In the genomic region with DNA sequence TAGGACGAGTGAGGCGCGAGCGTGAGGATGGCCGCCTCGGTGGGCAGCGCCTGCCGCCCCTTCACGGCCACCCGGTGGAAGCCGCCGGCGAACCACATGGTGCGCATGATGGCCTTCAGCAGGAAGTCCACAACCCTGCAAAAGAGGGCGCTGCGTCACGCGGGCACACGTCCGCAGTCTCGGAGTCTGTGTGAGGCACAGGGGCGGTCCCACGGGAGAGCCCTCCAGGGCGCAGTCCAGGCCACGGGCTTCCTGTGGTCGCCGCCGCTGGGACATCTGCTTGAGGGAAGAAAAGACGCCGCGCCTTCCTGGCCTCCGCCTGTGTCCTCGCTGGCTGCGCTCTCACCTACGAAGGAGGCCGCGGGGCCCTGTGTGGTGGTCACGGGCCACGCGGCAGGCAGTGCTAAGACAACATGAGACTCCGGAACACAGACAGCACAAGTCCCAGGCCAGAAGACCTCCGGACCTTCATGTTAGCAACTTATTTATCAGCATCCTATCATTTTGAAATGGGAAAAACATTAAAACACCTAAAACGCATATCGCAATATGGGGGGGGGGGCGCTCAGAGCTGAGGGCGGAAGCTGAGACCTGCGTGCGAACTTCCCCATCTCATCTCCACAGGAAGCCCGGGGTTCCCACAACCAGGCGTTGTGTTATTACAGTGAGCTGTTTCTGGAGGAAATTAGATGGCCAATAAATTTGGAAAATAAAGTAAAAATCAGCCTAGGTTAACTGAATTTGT, we compare ENCODE assay signal across 1 cellular context.
TF ChIP-seq lines count a peak whose summit lies in the region.

No MANE protein-coding gene starts in this region.

TF ChIP-seq in WTC11, 78 proteins besides CTCF, POLR2A, EP300 and RAD21 (continued from another document):
- TF ChIP-seq GRHL2 (CRISPR knock-in tag; IDR thresholded peaks at IDR 0.05; ENCODE audit: insufficient replicate concordance, severe bottlenecking) (no peak), CREB1 (CRISPR knock-in tag; IDR thresholded peaks at IDR 0.05) (no peak), ETV6 (CRISPR knock-in tag; IDR thresholded peaks at IDR 0.05) (no peak), ZNF423 (CRISPR knock-in tag; IDR thresholded peaks at IDR 0.05) (no peak), TP53 (CRISPR knock-in tag; IDR thresholded peaks at IDR 0.05) (no peak)
- TF ChIP-seq, protein P1, sequence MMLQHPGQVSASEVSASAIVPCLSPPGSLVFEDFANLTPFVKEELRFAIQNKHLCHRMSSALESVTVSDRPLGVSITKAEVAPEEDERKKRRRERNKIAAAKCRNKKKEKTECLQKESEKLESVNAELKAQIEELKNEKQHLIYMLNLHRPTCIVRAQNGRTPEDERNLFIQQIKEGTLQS (CRISPR knock-in tag; conservative IDR thresholded peaks at IDR 0.05): no peak
- TF ChIP-seq, protein P2, sequence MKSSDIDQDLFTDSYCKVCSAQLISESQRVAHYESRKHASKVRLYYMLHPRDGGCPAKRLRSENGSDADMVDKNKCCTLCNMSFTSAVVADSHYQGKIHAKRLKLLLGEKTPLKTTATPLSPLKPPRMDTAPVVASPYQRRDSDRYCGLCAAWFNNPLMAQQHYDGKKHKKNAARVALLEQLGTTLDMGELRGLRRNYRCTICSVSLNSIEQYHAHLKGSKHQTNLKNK (CRISPR knock-in tag; IDR thresholded peaks at IDR 0.05): no peak
- TF ChIP-seq, protein P3, sequence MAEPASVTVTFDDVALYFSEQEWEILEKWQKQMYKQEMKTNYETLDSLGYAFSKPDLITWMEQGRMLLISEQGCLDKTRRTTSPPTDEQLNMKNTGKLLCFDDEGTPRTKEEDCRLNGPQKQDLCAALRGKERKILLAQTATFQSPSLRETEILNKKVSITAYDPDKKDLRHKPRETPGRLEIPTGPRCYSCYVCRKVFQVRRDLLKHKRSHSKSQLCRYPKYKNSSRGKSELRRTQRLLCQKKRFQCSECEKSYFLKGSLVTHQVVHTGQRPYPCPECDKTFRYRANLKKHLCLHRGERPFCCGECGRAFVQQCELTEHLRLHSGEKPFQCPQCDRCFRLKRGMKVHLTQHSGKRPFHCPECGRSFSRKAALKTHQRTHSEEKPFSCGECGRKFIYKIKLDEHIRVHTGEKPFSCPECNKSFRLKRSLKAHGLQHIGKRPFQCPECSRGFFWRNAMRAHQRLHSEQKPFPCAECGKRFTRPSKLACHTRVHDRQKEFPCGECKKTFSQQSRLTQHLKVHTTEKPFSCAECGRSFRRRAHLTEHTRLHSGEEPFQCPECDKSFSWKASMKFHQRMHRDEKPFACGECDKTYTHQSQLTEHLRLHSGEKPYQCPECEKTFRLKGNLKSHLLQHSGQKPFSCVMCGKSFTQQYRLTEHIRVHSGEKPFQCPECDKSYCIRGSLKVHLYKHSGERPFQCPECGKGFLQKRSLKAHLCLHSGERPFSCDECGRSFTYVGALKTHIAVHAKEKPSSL (CRISPR knock-in tag; conservative IDR thresholded peaks at IDR 0.05): no peak
- TF ChIP-seq, protein P4, sequence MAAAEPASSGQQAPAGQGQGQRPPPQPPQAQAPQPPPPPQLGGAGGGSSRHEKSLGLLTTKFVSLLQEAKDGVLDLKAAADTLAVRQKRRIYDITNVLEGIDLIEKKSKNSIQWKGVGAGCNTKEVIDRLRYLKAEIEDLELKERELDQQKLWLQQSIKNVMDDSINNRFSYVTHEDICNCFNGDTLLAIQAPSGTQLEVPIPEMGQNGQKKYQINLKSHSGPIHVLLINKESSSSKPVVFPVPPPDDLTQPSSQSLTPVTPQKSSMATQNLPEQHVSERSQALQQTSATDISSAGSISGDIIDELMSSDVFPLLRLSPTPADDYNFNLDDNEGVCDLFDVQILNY (CRISPR knock-in tag; IDR thresholded peaks at IDR 0.05): no peak
- TF ChIP-seq, protein P5, sequence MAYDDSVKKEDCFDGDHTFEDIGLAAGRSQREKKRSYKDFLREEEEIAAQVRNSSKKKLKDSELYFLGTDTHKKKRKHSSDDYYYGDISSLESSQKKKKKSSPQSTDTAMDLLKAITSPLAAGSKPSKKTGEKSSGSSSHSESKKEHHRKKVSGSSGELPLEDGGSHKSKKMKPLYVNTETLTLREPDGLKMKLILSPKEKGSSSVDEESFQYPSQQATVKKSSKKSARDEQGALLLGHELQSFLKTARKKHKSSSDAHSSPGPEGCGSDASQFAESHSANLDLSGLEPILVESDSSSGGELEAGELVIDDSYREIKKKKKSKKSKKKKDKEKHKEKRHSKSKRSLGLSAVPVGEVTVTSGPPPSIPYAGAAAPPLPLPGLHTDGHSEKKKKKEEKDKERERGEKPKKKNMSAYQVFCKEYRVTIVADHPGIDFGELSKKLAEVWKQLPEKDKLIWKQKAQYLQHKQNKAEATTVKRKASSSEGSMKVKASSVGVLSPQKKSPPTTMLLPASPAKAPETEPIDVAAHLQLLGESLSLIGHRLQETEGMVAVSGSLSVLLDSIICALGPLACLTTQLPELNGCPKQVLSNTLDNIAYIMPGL (CRISPR knock-in tag; IDR thresholded peaks at IDR 0.05): no peak
